19 cellular contexts compared by ENCODE assay signal in the genomic region with DNA sequence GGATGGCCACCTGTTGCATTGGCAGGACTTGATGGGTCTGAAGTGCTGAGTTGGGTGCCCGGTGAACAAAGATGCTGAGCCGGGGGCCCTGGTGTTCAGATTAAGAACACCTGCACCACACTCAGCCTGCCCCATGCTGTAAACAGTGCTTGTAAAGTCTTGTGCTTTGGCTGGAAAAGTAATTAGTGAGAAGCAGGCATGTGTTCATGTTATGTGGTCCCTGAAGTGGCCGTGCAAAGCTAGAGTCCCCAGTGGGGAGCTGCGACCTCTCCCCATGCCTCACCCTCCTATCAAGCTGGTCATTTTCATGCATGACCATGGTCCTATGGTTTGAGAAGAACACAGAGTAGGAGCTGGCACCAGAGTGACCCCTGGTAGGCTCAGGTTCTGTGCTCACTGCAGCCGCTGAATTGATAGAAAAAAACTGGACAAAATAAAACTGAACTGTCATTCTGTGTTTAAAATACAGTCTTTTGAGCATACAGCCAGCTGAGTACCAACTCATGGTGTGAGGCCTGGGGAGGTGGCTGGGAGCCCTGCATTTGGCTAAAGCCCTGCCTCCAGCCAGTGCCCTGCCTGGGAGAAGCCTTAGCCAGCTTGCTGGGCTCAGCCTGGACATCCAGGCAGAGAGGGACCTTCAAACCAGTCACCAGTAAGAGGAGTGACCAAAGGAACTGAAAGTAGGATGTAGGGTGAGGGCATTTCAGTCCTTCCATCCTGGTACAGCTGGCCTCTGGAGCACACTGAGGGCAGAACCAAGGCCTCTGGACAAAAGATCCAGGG.
DNase-seq lines count a peak whose midpoint lies in the region; ATAC-seq and TF ChIP-seq lines count a peak whose summit lies in the region.
"Had no signal": no experiment of that assay in that cellular context is flagged by ENCODE, and none has a peak within 500 bp of the region (broad histone marks: within the 10 kb centered on the region; RNA-seq: fewer than 3 reads in every experiment).

No MANE protein-coding gene starts in this region.

- CTCF ChIA-PET in activated CD4-positive, alpha-beta T cell treated with anti-CD3 and anti-CD28 coated beads, Interleukin-2, amount 10 ng/mL, durations not matched to agents 7 days and 5 days (lab: Charles Lee): no interaction called here

- no peak overlapping the region for H3K56ac ChIP-seq in H9 (ENCODE audit: insufficient read length, low read depth, low read length)

- DNase-seq in activated CD4-positive, alpha-beta T cell treated with anti-CD3 and anti-CD28 coated beads, Interleukin-2, amount 10 ng/mL, durations not matched to agents 7 days and 5 days: peak; percentile 3
- no peak for DNase-seq in activated CD4-positive, alpha-beta T cell treated with anti-CD3 and anti-CD28 coated beads, Interleukin-2, amount 10 ng/mL, durations not matched to agents 24 days and 14 days
- DNase-seq in H9 (no peak), endothelial cell (ENCODE audit: low spot score) (peak; percentile 0)
- peak; percentile 12 for DNase-seq in stimulated activated CD8-positive, alpha-beta memory T cell treated with anti-CD3 and anti-CD28 coated beads, Interleukin-4, amount 100 ng/mL, for 48 hours
- DNase-seq: 8988T; CD8-positive, alpha-beta memory T cell; DND-41; GDM1; GOT3; KBM-7; NCI-H1092 treated with DMSO at 0.1 percent for 48 hours; NCI-H1694 treated with DMSO at 0.1 percent for 48 hours; NCI-H69; NK-92 treated with Interleukin-12 subunit alpha and Interleukin-12 subunit beta, amount 100 ng/mL, for 24 hours had no signal

- H4K5ac ChIP-seq in H9 (ENCODE audit: insufficient read length, low read depth, low read length): no peak overlapping the region

- TF ChIP-seq CTCF in H9 (conservative IDR thresholded peaks at IDR 0.05): no peak
- TF ChIP-seq CTCF in endothelial cell (IDR thresholded peaks at IDR 0.05; ENCODE audit: unreplicated experiment): no peak

- no peak overlapping the region for H2BK120ac ChIP-seq in H9 (ENCODE audit: low read depth, low read length, poor library complexity, severe bottlenecking)

- ATAC-seq in GM21528 (IDR thresholded peaks at IDR 0.05; ENCODE audit: low FRiP score, unreplicated experiment): no peak
- ATAC-seq in HG02571 (IDR thresholded peaks at IDR 0.05; ENCODE audit: unreplicated experiment): no peak
- no peak for ATAC-seq in HG03432 (IDR thresholded peaks at IDR 0.05; ENCODE audit: unreplicated experiment)

- no peak overlapping the region for H3K4ac ChIP-seq in H9 (ENCODE audit: low read depth, low read length)

- no peak overlapping the region for H2AFZ ChIP-seq in H9 (ENCODE audit: low read length)

- no peak overlapping the region for H3K27ac ChIP-seq in H9 (ENCODE audit: insufficient read length, low read depth, low read length)
- H3K27ac ChIP-seq: BLaER1 had no signal

- no peak overlapping the region for H3K18ac ChIP-seq in H9 (ENCODE audit: insufficient read length, low read depth, low read length)

- H3K27ac Mint-ChIP-seq in activated CD4-positive, alpha-beta T cell treated with anti-CD3 and anti-CD28 coated beads, Interleukin-2, amount 10 ng/mL, durations not matched to agents 7 days and 5 days: no peak overlapping the region
- H3K27ac Mint-ChIP-seq in activated CD4-positive, alpha-beta T cell treated with anti-CD3 and anti-CD28 coated beads, Interleukin-2, amount 10 ng/mL, durations not matched to agents 24 days and 14 days: no peak overlapping the region
- H3K27ac Mint-ChIP-seq in H9 (no peak overlapping the region), endothelial cell (ENCODE audit: unreplicated experiment) (no peak overlapping the region)

- H3K4me1 ChIP-seq in H9 (ENCODE audit: insufficient read depth, low read length): no peaks in the 10 kb centered on the region
- H3K4me1 ChIP-seq: BLaER1 had no signal

- H3K23me2 ChIP-seq in H9 (ENCODE audit: insufficient read length, low read depth, low read length, poor library complexity, severe bottlenecking): no peaks in the 10 kb centered on the region

- no peak overlapping the region for H3K4me2 ChIP-seq in H9 (ENCODE audit: insufficient read depth, insufficient read length, low read length)
- H3K4me2 ChIP-seq: BLaER1 had no signal

- no peak overlapping the region for H2AK5ac ChIP-seq in H9 (ENCODE audit: insufficient read length, low read length)

- H3K79me2 ChIP-seq in H9 (ENCODE audit: insufficient read depth, low read length): no peaks in the 10 kb centered on the region

- POLR2A ChIA-PET in activated CD4-positive, alpha-beta T cell treated with anti-CD3 and anti-CD28 coated beads, Interleukin-2, amount 10 ng/mL, durations not matched to agents 7 days and 5 days (lab: Charles Lee): no interaction called here

- H3T11ph ChIP-seq in H9 (ENCODE audit: low read length): no peak overlapping the region

- no peak overlapping the region for H2BK12ac ChIP-seq in H9 (ENCODE audit: insufficient read length, low read depth, low read length)

- peak overlapping the region; percentile 41; the same call in 1 of the 2 replicates for H3K14ac ChIP-seq in H9 (ENCODE audit: insufficient read depth, low read length)

- no peak overlapping the region for H2BK5ac ChIP-seq in H9 (ENCODE audit: insufficient read length, low read length)

- H3K9me3 Mint-ChIP-seq in activated CD4-positive, alpha-beta T cell treated with anti-CD3 and anti-CD28 coated beads, Interleukin-2, amount 10 ng/mL, durations not matched to agents 7 days and 5 days: no peaks in the 10 kb centered on the region
- H3K9me3 Mint-ChIP-seq in activated CD4-positive, alpha-beta T cell treated with anti-CD3 and anti-CD28 coated beads, Interleukin-2, amount 10 ng/mL, durations not matched to agents 24 days and 14 days: no peaks in the 10 kb centered on the region
- H3K9me3 Mint-ChIP-seq in H9 (no peaks in the 10 kb centered on the region), endothelial cell (ENCODE audit: unreplicated experiment) (no peaks in the 10 kb centered on the region)

- no peak overlapping the region for H3K4me3 Mint-ChIP-seq in activated CD4-positive, alpha-beta T cell treated with anti-CD3 and anti-CD28 coated beads, Interleukin-2, amount 10 ng/mL, durations not matched to agents 7 days and 5 days
- H3K4me3 Mint-ChIP-seq in activated CD4-positive, alpha-beta T cell treated with anti-CD3 and anti-CD28 coated beads, Interleukin-2, amount 10 ng/mL, durations not matched to agents 24 days and 14 days: no peak overlapping the region
- H3K4me3 Mint-ChIP-seq in H9 (no peak overlapping the region), endothelial cell (ENCODE audit: unreplicated experiment) (no peak overlapping the region)
- H3K4me3 Mint-ChIP-seq: CD8-positive, alpha-beta memory T cell had no signal

- H3K9me3 ChIP-seq in H9 (ENCODE audit: control insufficient read depth, low read depth, low read length): no peaks in the 10 kb centered on the region
- H3K9me3 ChIP-seq: BLaER1 had no signal

- intact Hi-C loops in activated CD4-positive, alpha-beta T cell treated with anti-CD3 and anti-CD28 coated beads, Interleukin-2, amount 10 ng/mL, durations not matched to agents 24 days and 14 days (cut with micrococcal nuclease): no loop called here

- no peak overlapping the region for H2BK20ac ChIP-seq in H9 (ENCODE audit: low read depth, low read length, poor library complexity, severe bottlenecking)

- no peaks in the 10 kb centered on the region for H3K79me1 ChIP-seq in H9 (ENCODE audit: insufficient read depth, low read depth, low read length, poor library complexity, severe bottlenecking)

- H3K9ac ChIP-seq in H9 (ENCODE audit: extremely low read depth, insufficient read length, low read length): no peak overlapping the region
- H3K9ac ChIP-seq: BLaER1 had no signal

- WGBS in H9 (ENCODE audit: extremely low coverage, insufficient read length, low lambda C conversion rate): no CpG with 5 or more reads among the region's 5 CpGs

- no peaks in the 10 kb centered on the region for H3K27me3 ChIP-seq in H9 (ENCODE audit: insufficient read depth, low read length)
- H3K27me3 ChIP-seq: BLaER1 had no signal

- no peak overlapping the region for H2BK15ac ChIP-seq in H9 (ENCODE audit: low read depth, low read length)

- no peaks in the 10 kb centered on the region for H3K36me3 Mint-ChIP-seq in activated CD4-positive, alpha-beta T cell treated with anti-CD3 and anti-CD28 coated beads, Interleukin-2, amount 10 ng/mL, durations not matched to agents 7 days and 5 days (ENCODE audit: low read depth)
- H3K36me3 Mint-ChIP-seq in activated CD4-positive, alpha-beta T cell treated with anti-CD3 and anti-CD28 coated beads, Interleukin-2, amount 10 ng/mL, durations not matched to agents 24 days and 14 days (ENCODE audit: low read depth): no peaks in the 10 kb centered on the region
- H3K36me3 Mint-ChIP-seq in H9 (ENCODE audit: insufficient read depth in 1 of 3, low read depth in 3 of 3) (peaks cover 6 to 9% (median 8%) of the 10 kb centered on the region in 3 experiments; a peak in 5 of 7 replicates), endothelial cell (ENCODE audit: low read depth, unreplicated experiment) (peaks cover 19% of the 10 kb centered on the region)
- H3K36me3 Mint-ChIP-seq: CD8-positive, alpha-beta memory T cell had no signal

- H3K27me3 Mint-ChIP-seq in activated CD4-positive, alpha-beta T cell treated with anti-CD3 and anti-CD28 coated beads, Interleukin-2, amount 10 ng/mL, durations not matched to agents 7 days and 5 days: no peaks in the 10 kb centered on the region
- H3K27me3 Mint-ChIP-seq in activated CD4-positive, alpha-beta T cell treated with anti-CD3 and anti-CD28 coated beads, Interleukin-2, amount 10 ng/mL, durations not matched to agents 24 days and 14 days: peaks cover 3% of the 10 kb centered on the region
- H3K27me3 Mint-ChIP-seq in H9 (ENCODE audit: low read depth): no peaks in the 10 kb centered on the region; the same call in 1 of the 2 replicates
- H3K27me3 Mint-ChIP-seq in endothelial cell (ENCODE audit: unreplicated experiment): no peaks in the 10 kb centered on the region

- no peak overlapping the region for H4K8ac ChIP-seq in H9 (replicated peaks; ENCODE audit: insufficient read length, low read depth, low read length)

- H4K20me1 ChIP-seq in H9 (ENCODE audit: control insufficient read depth, insufficient read depth, insufficient read length): no peaks in the 10 kb centered on the region
- H4K20me1 ChIP-seq: BLaER1 had no signal

- no peaks in the 10 kb centered on the region for H3K4me1 Mint-ChIP-seq in activated CD4-positive, alpha-beta T cell treated with anti-CD3 and anti-CD28 coated beads, Interleukin-2, amount 10 ng/mL, durations not matched to agents 7 days and 5 days
- H3K4me1 Mint-ChIP-seq in activated CD4-positive, alpha-beta T cell treated with anti-CD3 and anti-CD28 coated beads, Interleukin-2, amount 10 ng/mL, durations not matched to agents 24 days and 14 days: no peaks in the 10 kb centered on the region
- H3K4me1 Mint-ChIP-seq in H9 (no peaks in the 10 kb centered on the region), endothelial cell (ENCODE audit: unreplicated experiment) (no peaks in the 10 kb centered on the region)
- H3K4me1 Mint-ChIP-seq: CD8-positive, alpha-beta memory T cell had no signal

- no peak overlapping the region for H3K23ac ChIP-seq in H9 (ENCODE audit: insufficient read length, low read depth, low read length)

- no peak overlapping the region for H4K91ac ChIP-seq in H9 (ENCODE audit: insufficient read length, low read depth, low read length)

Comparison
In these comparisons a context has a peak if more than half of its experiments do, and no peak if none do; other contexts are left out.
1. DNase-seq: peak in activated CD4-positive, alpha-beta T cell treated with anti-CD3 and anti-CD28 coated beads, Interleukin-2, amount 10 ng/mL, durations not matched to agents 7 days and 5 days (single experiment), endothelial cell (single experiment) and stimulated activated CD8-positive, alpha-beta memory T cell treated with anti-CD3 and anti-CD28 coated beads, Interleukin-4, amount 100 ng/mL, for 48 hours (single experiment); none in activated CD4-positive, alpha-beta T cell treated with anti-CD3 and anti-CD28 coated beads, Interleukin-2, amount 10 ng/mL, durations not matched to agents 24 days and 14 days (single experiment) and H9 (single experiment).